ENCODE assay signal across 8 cellular contexts in the genomic region with DNA sequence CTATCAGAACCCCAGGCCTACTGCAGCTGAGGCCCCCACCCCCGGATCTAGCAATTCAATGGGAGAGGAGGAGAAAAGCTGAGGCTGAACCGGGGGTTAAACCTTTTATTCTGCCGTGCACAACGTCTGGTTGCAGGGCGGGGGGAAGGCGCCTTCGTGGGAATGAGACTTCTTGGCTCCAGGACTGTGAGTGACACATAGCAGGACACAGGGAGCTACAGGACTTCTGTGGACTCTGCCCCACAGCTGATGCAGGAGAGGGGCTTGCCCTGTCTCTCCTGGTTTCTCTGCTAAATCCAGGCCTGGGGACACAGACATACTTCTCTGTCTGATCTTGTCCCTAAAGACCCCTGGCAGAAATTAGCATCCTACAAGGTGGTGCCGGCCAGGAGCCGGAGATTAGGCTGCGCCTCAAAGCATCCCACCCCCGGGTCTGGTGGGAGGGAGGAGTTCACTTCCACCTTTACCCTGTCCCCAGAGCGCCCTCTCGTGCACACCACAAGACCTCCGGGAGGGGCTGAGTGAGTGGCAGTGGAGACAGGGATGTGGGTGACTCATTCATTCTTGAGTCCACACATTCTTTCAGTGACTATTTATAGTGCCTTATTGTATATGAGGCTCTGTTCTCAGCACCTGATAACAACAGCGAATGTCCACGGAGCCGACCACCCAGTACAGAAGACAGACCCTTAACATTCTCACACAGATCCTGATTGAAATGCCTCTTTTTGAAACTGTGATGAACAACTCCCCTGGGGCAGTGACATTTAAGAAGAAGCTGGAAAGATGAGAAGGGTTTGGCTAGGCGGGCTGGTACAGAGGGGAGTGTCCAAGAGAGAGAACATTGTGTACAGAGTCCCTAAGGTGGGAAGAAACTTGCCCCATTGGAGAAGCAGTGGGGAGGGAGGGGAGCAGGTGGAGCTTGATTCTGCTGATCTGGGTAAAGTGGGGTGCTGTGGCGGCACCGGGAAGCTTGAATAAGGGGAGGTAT. TPM values are rescaled to one million over a fixed set of nuclear protein-coding genes. Genes with fewer than 3 reads are reported as not detected.
DNase-seq lines count a peak whose midpoint lies in the region; ATAC-seq and TF ChIP-seq lines count a peak whose summit lies in the region.

No MANE protein-coding gene starts in this region.

- intact Hi-C loops in ascending aorta (cut with DNase I), result loop anchor here (1.0 to 10.0 kb wide), 4 partner anchors 34 to 586 kb away; no protein-coding TSS in a partner anchor

- peaks cover 4 to 19% of the 10 kb centered on the region in 2 donors for H3K36me3 ChIP-seq in ascending aorta
- no peaks in the 10 kb centered on the region; the same call in 1 of the 2 replicates for H3K36me3 ChIP-seq in iPS DF 6.9 (ENCODE audit: control insufficient read depth, insufficient read depth, low read length)

- POLR2A ChIA-PET in AG04449 (lab: Yijun Ruan, JAX), result interaction anchor here (0.6 kb wide), 1 partner anchor 76 kb away, joined by 3 read pairs; no protein-coding TSS in a partner anchor

- H3K4me1 Mint-ChIP-seq in stimulated activated naive CD8-positive, alpha-beta T cell treated with anti-CD3 and anti-CD28 coated beads, Interleukin-15, amount 100 ng/mL, for 72 hours, result peaks cover 34% of the 10 kb centered on the region

- H3K4me3 ChIP-seq in AG04449 (ENCODE audit: low read depth, low read length) (no peak overlapping the region), ascending aorta (peak overlapping the region in 1 of 2 donors; percentile 31), iPS DF 6.9 (ENCODE audit: low read length) (no peak overlapping the region)

- peak; percentile 53 for DNase-seq in AG04449 (ENCODE audit: low read depth, low spot score)
- peak; percentile 17 for DNase-seq in NCI-H524 treated with DMSO at 0.1 percent for 48 hours (lab: John Stamatoyannopoulos, UW)
- peak; percentile 86 to 94 for DNase-seq in ascending aorta (ENCODE audit: low spot score in 2 of 2)
- peak; percentile 37 for DNase-seq in iPS DF 6.9 (ENCODE audit: low read depth, low spot score)
- peak in 1 of 2 donors; percentile 16 for DNase-seq in stimulated activated naive CD8-positive, alpha-beta T cell treated with anti-CD3 and anti-CD28 coated beads, Interleukin-15, amount 100 ng/mL, for 72 hours
- DNase-seq in NCI-H774 (lab: John Stamatoyannopoulos, UW), result no peak

- no peaks in the 10 kb centered on the region for H3K27me3 ChIP-seq in ascending aorta
- H3K27me3 ChIP-seq in iPS DF 6.9 (ENCODE audit: control insufficient read depth, insufficient read depth, low read length), result no peaks in the 10 kb centered on the region

- CTCF ChIA-PET in AG04449 (lab: Yijun Ruan, JAX), result interaction anchor here (0.7 to 7.4 kb wide), 11 partner anchors 9 to 585 kb away, joined by 3 to 138 read pairs (median 4); no protein-coding TSS in a partner anchor

- no peak overlapping the region for H3K27ac Mint-ChIP-seq in stimulated activated naive CD8-positive, alpha-beta T cell treated with anti-CD3 and anti-CD28 coated beads, Interleukin-15, amount 100 ng/mL, for 72 hours

- H3K27ac ChIP-seq in ascending aorta (peak overlapping the region; percentile 76 to 79), iPS DF 6.9 (ENCODE audit: low read length) (no peak overlapping the region)

- no peaks in the 10 kb centered on the region for H3K27me3 Mint-ChIP-seq in stimulated activated naive CD8-positive, alpha-beta T cell treated with anti-CD3 and anti-CD28 coated beads, Interleukin-15, amount 100 ng/mL, for 72 hours

- H3K4me1 ChIP-seq in ascending aorta (peaks cover 5 to 14% of the 10 kb centered on the region in 2 donors), iPS DF 6.9 (ENCODE audit: control insufficient read depth, insufficient read depth, low read length) (0 out of 2 replicates have a peak, but pooled peaks cover 1% of the 10 kb centered on the region)

- peak overlapping the region in 1 of 2 donors; percentile 27 for H3K4me3 Mint-ChIP-seq in stimulated activated naive CD8-positive, alpha-beta T cell treated with anti-CD3 and anti-CD28 coated beads, Interleukin-15, amount 100 ng/mL, for 72 hours

- TF ChIP-seq CTCF in AG04449 (IDR thresholded peaks at IDR 0.05; ENCODE audit: insufficient read depth, low read length, missing control alignments) (peak; percentile 81), ascending aorta (IDR thresholded peaks at IDR 0.05) (peak; percentile 59 to 70 (median 64))

- ATAC-seq in GM18868 (IDR thresholded peaks at IDR 0.05; ENCODE audit: unreplicated experiment) (peak; percentile 78), HG03139 (IDR thresholded peaks at IDR 0.05; ENCODE audit: unreplicated experiment) (no peak)
- peak; percentile 50 for ATAC-seq in stimulated activated naive CD8-positive, alpha-beta T cell treated with anti-CD3 and anti-CD28 coated beads, Interleukin-15, amount 100 ng/mL, for 72 hours

- H3K9me3 Mint-ChIP-seq in stimulated activated naive CD8-positive, alpha-beta T cell treated with anti-CD3 and anti-CD28 coated beads, Interleukin-15, amount 100 ng/mL, for 72 hours, result no peaks in the 10 kb centered on the region

- H3K9me3 ChIP-seq in ascending aorta (no peaks in the 10 kb centered on the region), iPS DF 6.9 (ENCODE audit: control insufficient read depth, insufficient read depth, low read length) (no peaks in the 10 kb centered on the region; the same call in 1 of the 2 replicates)

- no CpG with 5 or more reads among the region's 20 CpGs for WGBS in iPS DF 6.9 (ENCODE audit: insufficient coverage, insufficient read length)

RNA-seq across cellular contexts. Expression of a gene that starts 38.9 kb away (rescaled TPM):
- 18.4 TPM for total RNA-seq in ascending aorta
